8 cellular contexts compared by ENCODE assay signal in genomic region chr3:170869645-170870593, GRCh38. TPM values are rescaled to one million over a fixed set of nuclear protein-coding genes. Genes with fewer than 3 reads are reported as not detected.
DNase-seq lines count a peak whose midpoint lies in the region; ATAC-seq, FAIRE-seq and TF ChIP-seq lines count a peak whose summit lies in the region.

Gene RPL22L1, minus strand, starts transcription at chr3:170870195. Its CDS starts 28 bp downstream, at chr3:170870167.

- peak within 1 kb of the TSS; percentile 85 for H3K4me3 Mint-ChIP-seq in activated CD8-positive, alpha-beta T cell treated with anti-CD3 and anti-CD28 coated beads, Interleukin-2, amount 10 ng/mL, durations not matched to agents 7 days and 5 days

- H3K27me3 Mint-ChIP-seq in activated CD8-positive, alpha-beta T cell treated with anti-CD3 and anti-CD28 coated beads, Interleukin-2, amount 10 ng/mL, durations not matched to agents 7 days and 5 days (ENCODE audit: low read depth), result no peaks in the 10 kb centered on the region

- peaks cover 33% of the 10 kb centered on the region for H3K4me1 ChIP-seq in mononuclear cell (ENCODE audit: insufficient read depth, low read length)

- no peaks in the 10 kb centered on the region for H3K27me3 ChIP-seq in BJ (ENCODE audit: control insufficient read depth, insufficient read depth, low read length)
- H3K27me3 ChIP-seq in mononuclear cell (ENCODE audit: insufficient read depth, low read length), result no peaks in the 10 kb centered on the region

- peaks cover 26% of the 10 kb centered on the region for H3K4me1 Mint-ChIP-seq in activated CD8-positive, alpha-beta T cell treated with anti-CD3 and anti-CD28 coated beads, Interleukin-2, amount 10 ng/mL, durations not matched to agents 7 days and 5 days (ENCODE audit: low read depth)

- peak; percentile 87 for FAIRE-seq in endometrium (lab: Jason Lieb, UNC)

- H3K36me3 Mint-ChIP-seq in activated CD8-positive, alpha-beta T cell treated with anti-CD3 and anti-CD28 coated beads, Interleukin-2, amount 10 ng/mL, durations not matched to agents 7 days and 5 days (ENCODE audit: low read depth), result peaks cover 35% of the 10 kb centered on the region

- H3K36me3 ChIP-seq in BJ (ENCODE audit: control insufficient read depth, insufficient read depth, low read length), result peaks cover 2% of the 10 kb centered on the region; the same call in 1 of the 2 replicates

- no peaks in the 10 kb centered on the region for H3K9me3 Mint-ChIP-seq in activated CD8-positive, alpha-beta T cell treated with anti-CD3 and anti-CD28 coated beads, Interleukin-2, amount 10 ng/mL, durations not matched to agents 7 days and 5 days (ENCODE audit: insufficient read depth)

- peak within 1 kb of the TSS; percentile 69 for H3K4me3 ChIP-seq in BJ (ENCODE audit: low read depth, low read length)
- peak within 1 kb of the TSS; percentile 71 for H3K4me3 ChIP-seq in mononuclear cell (ENCODE audit: low read length)

- H3K9me3 ChIP-seq in mononuclear cell (ENCODE audit: low read depth, low read length), result no peaks in the 10 kb centered on the region

- POLR2A ChIA-PET in BJ (lab: Charles Lee), result interaction anchor here (0.5 to 1.0 kb wide), 4 partner anchors 30 to 696 kb away, joined by 3 read pairs; no protein-coding TSS in a partner anchor
- POLR2A ChIA-PET in activated CD8-positive, alpha-beta T cell treated with anti-CD3 and anti-CD28 coated beads, Interleukin-2, amount 10 ng/mL, durations not matched to agents 7 days and 5 days (lab: Charles Lee), result interaction anchor here (0.6 to 3.0 kb wide), 9 partner anchors 12 to 1097 kb away, joined by 3 to 31 read pairs (median 4); partner anchors contain the start of genes EIF5A2, MYNN and TNIK

- CTCF ChIA-PET in BJ (lab: Yijun Ruan, JAX), result interaction anchor here (0.6 to 1.0 kb wide), 2 partner anchors 58 to 513 kb away, joined by 3 to 4 read pairs; no protein-coding TSS in a partner anchor
- CTCF ChIA-PET in activated CD8-positive, alpha-beta T cell treated with anti-CD3 and anti-CD28 coated beads, Interleukin-2, amount 10 ng/mL, durations not matched to agents 7 days and 5 days (lab: Charles Lee), result interaction anchor here (0.9 to 1.2 kb wide), 7 partner anchors 17 to 456 kb away, joined by 3 to 6 read pairs (median 3); partner anchors contain the start of gene EIF5A2

- ATAC-seq in GM19467 (IDR thresholded peaks at IDR 0.05; ENCODE audit: unreplicated experiment), result peak; percentile 98
- peak; percentile 93 for ATAC-seq in activated CD8-positive, alpha-beta T cell treated with anti-CD3 and anti-CD28 coated beads, Interleukin-2, amount 10 ng/mL, durations not matched to agents 7 days and 5 days

- DNase-seq in BJ (ENCODE audit: low read depth) (peak; percentile 76), HS-5 (ENCODE audit: low read depth) (peak; percentile 91), DMS153 treated with DMSO at 0.1 percent for 48 hours (lab: John Stamatoyannopoulos, UW; ENCODE audit: unreplicated experiment) (no peak)
- DNase-seq in activated CD8-positive, alpha-beta T cell treated with anti-CD3 and anti-CD28 coated beads, Interleukin-2, amount 10 ng/mL, durations not matched to agents 7 days and 5 days, result peak; percentile 96
- DNase-seq in stimulated activated CD8-positive, alpha-beta memory T cell treated with anti-CD3 and anti-CD28 coated beads, Interleukin-4, amount 100 ng/mL, for 24 hours (ENCODE audit: low read depth), result peak; percentile 86

- peak within 1 kb of the TSS; percentile 95 for H3K27ac Mint-ChIP-seq in activated CD8-positive, alpha-beta T cell treated with anti-CD3 and anti-CD28 coated beads, Interleukin-2, amount 10 ng/mL, durations not matched to agents 7 days and 5 days

- TF ChIP-seq CTCF in BJ (IDR thresholded peaks at IDR 0.05; ENCODE audit: insufficient read depth, low read depth, low read length), result peak; percentile 38

RNA-seq across cellular contexts. Expression of gene RPL22L1, which starts in this region (rescaled TPM):
- 22.1 and 59.4 TPM in 2 replicates for polyA plus RNA-seq in BJ (2011; rRNA removed)
- polyA minus RNA-seq in BJ (2011; rRNA and poly(A)+ RNA removed), result 3.7 and 4.3 TPM in 2 replicates
- 10 to 100 TPM; 80.3 to 89.3 TPM for total RNA-seq in activated CD8-positive, alpha-beta T cell treated with anti-CD3 and anti-CD28 coated beads, Interleukin-2, amount 10 ng/mL, durations not matched to agents 7 days and 5 days
- 131 TPM for total RNA-seq in mononuclear cell
